Comparison of ENCODE assay signal across 1 cellular context in the genomic region with DNA sequence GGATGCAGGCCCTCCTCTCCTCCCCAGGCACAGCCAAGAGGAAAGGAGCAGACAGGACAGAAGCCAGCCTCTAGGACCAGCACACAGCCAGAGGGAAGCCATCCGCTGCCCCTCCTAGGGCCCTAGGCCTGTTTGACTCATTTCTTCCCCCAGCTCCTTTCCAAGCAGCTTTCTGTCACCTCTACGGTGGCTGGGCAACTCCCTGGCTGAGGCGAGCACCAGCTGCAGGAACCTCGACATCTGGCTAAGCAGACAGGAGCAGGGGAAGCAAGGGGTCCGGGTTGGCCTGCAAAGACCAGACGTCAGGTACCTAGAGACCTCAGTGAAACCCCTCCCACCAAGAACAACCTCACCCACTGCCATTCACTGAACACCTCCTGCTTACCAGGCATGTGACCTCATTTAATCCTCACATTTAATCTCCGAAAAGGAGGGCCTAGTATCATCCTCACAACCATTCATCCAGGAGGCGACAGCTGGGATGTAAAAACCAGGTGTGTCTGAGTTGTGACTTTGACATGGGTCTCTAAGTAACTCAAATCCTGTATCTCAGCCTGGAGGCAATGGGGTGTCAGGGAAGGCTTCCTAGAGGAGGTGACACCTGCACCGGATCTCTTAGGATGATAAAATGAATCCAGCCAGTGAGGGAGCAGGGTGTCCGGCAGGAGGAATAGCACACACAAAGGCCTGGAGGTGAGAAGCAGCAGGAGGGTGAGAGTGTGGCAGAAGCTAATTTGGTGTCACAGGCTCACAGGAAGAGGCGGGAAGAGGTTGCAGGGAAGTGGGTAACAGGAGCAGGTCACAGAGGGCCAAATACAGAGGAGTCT.
TF ChIP-seq lines count a peak whose summit lies in the region.

No MANE protein-coding gene starts in this region.

TF ChIP-seq in H1, 55 proteins besides CTCF, POLR2A, EP300 and RAD21:
- TF ChIP-seq ZNF274 (IDR thresholded peaks at IDR 0.05; ENCODE audit: borderline replicate concordance, extremely low read depth, low read length) (no peak), PHF8 (conservative IDR thresholded peaks at IDR 0.05; ENCODE audit: low read depth, low read length) (no peak), EZH2 (IDR thresholded peaks at IDR 0.05; ENCODE audit: low read depth, low read length, severe bottlenecking) (no peak), BRCA1 (IDR thresholded peaks at IDR 0.05; ENCODE audit: low read depth, low read length) (no peak), SP1 (IDR thresholded peaks at IDR 0.05; ENCODE audit: low read depth, low read length) (no peak), CHD1 (IDR thresholded peaks at IDR 0.05; ENCODE audit: low read depth, low read length) (no peak), TBP (IDR thresholded peaks at IDR 0.05; ENCODE audit: low read depth, low read length) (no peak), SRF (IDR thresholded peaks at IDR 0.05; ENCODE audit: low read depth, low read length) (no peak), KDM5A (IDR thresholded peaks at IDR 0.05; ENCODE audit: low read length) (no peak), SAP30 (IDR thresholded peaks at IDR 0.05; ENCODE audit: insufficient read depth, insufficient replicate concordance, low read length) (no peak), SP2 (IDR thresholded peaks at IDR 0.05; ENCODE audit: low read length) (no peak), CEBPB (IDR thresholded peaks at IDR 0.05; ENCODE audit: low read depth, low read length) (no peak), CHD2 (IDR thresholded peaks at IDR 0.05; ENCODE audit: low read length) (no peak), KDM4A (IDR thresholded peaks at IDR 0.05; ENCODE audit: low read depth, low read length, severe bottlenecking) (no peak), RFX5 (IDR thresholded peaks at IDR 0.05; ENCODE audit: borderline replicate concordance, low read depth, low read length) (no peak), MAFK (IDR thresholded peaks at IDR 0.05; ENCODE audit: low read depth, low read length) (no peak), GABPA (IDR thresholded peaks at IDR 0.05; ENCODE audit: borderline replicate concordance, insufficient read depth, low read length) (no peak)
- TF ChIP-seq, protein P1, sequence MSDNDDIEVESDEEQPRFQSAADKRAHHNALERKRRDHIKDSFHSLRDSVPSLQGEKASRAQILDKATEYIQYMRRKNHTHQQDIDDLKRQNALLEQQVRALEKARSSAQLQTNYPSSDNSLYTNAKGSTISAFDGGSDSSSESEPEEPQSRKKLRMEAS (IDR thresholded peaks at IDR 0.05) = no peak
TF ChIP-seq in H1: peak in this region for 0.
